In genomic region chr2:45205985-45206384, GRCh38 we compare ENCODE assay signal across 24 cellular contexts.
"Had no signal": no experiment of that assay in that cellular context is flagged by ENCODE, and none has a peak within 500 bp of the region (broad histone marks: within the 10 kb centered on the region; RNA-seq: fewer than 3 reads in every experiment).

No MANE protein-coding gene starts in this region.

- H3K36me3 ChIP-seq: neutrophil, pancreas, sigmoid colon, spleen, suprapubic skin, transverse colon, vagina had no signal

- ATAC-seq: effector memory CD8-positive, alpha-beta T cell; left lobe of liver; pancreas; stimulated activated naive B cell treated with anti-CD40 and anti-IgM and Interleukin-4, amounts not matched to agents 10 μg/mL and 1 μg/mL and 100 μg/mL, for 72 hours had no signal

- H3K4me1 Mint-ChIP-seq: immature natural killer cell; memory B cell; neural crest cell; stimulated activated naive B cell treated with anti-CD40 and anti-IgM and Interleukin-4, amounts not matched to agents 10 μg/mL and 1 μg/mL and 100 μg/mL, for 72 hours had no signal

- H3K27ac Mint-ChIP-seq: effector memory CD8-positive, alpha-beta T cell; immature natural killer cell; memory B cell; natural killer cell treated with Interleukin-12 subunit alpha and Interleukin-12 subunit beta and Interleukin-15 and Interleukin-18, amount 100 ng/mL, for 72 hours; progenitor cell of endocrine pancreas; stimulated activated naive B cell treated with anti-CD40 and anti-IgM and Interleukin-4, amounts not matched to agents 10 μg/mL and 1 μg/mL and 100 μg/mL, for 72 hours; stimulated activated naive CD8-positive, alpha-beta T cell treated with anti-CD3 and anti-CD28 coated beads, Interleukin-15, Interleukin-2, amounts not matched to agents 100 ng/mL and 50 ng/mL, for 24 hours had no signal

- DNase-seq: cortex of kidney; effector memory CD8-positive, alpha-beta T cell; erythroblast; hypothalamus; immature natural killer cell; kidney; midbrain; pancreas; sigmoid colon; spleen; stimulated activated CD4-positive, alpha-beta T cell treated with anti-CD3 and anti-CD28 coated beads, Interleukin-4, amount 100 ng/mL, for 4 hours; stimulated activated naive B cell treated with anti-CD40 and anti-IgM and Interleukin-4, amounts not matched to agents 10 μg/mL and 1 μg/mL and 100 μg/mL, for 72 hours; transverse colon had no signal

- H3K36me3 Mint-ChIP-seq: immature natural killer cell; memory B cell; natural killer cell treated with Interleukin-12 subunit alpha and Interleukin-12 subunit beta and Interleukin-15 and Interleukin-18, amount 100 ng/mL, for 72 hours; stimulated activated naive B cell treated with anti-CD40 and anti-IgM and Interleukin-4, amounts not matched to agents 10 μg/mL and 1 μg/mL and 100 μg/mL, for 72 hours had no signal

- H3K9me3 ChIP-seq: neutrophil, pancreas, suprapubic skin, transverse colon, vagina had no signal

- H3K27me3 ChIP-seq: neutrophil, pancreas, sigmoid colon, spleen, suprapubic skin, transverse colon, vagina had no signal

- H3K27ac ChIP-seq: neutrophil, pancreas, sigmoid colon, skin epidermis, spleen, suprapubic skin, transverse colon, vagina had no signal

- H3K4me1 ChIP-seq: pancreas, sigmoid colon, spleen, suprapubic skin, transverse colon, vagina had no signal

- H3K4me3 Mint-ChIP-seq: effector memory CD8-positive, alpha-beta T cell; immature natural killer cell; memory B cell; natural killer cell treated with Interleukin-12 subunit alpha and Interleukin-12 subunit beta and Interleukin-15 and Interleukin-18, amount 100 ng/mL, for 72 hours; neural crest cell; stimulated activated naive B cell treated with anti-CD40 and anti-IgM and Interleukin-4, amounts not matched to agents 10 μg/mL and 1 μg/mL and 100 μg/mL, for 72 hours; stimulated activated naive CD8-positive, alpha-beta T cell treated with anti-CD3 and anti-CD28 coated beads, Interleukin-15, Interleukin-2, amounts not matched to agents 100 ng/mL and 50 ng/mL, for 24 hours had no signal

- H3K4me3 ChIP-seq: lung, pancreas, sigmoid colon, skin epidermis, spleen, suprapubic skin, transverse colon, vagina had no signal
